In the genomic region with DNA sequence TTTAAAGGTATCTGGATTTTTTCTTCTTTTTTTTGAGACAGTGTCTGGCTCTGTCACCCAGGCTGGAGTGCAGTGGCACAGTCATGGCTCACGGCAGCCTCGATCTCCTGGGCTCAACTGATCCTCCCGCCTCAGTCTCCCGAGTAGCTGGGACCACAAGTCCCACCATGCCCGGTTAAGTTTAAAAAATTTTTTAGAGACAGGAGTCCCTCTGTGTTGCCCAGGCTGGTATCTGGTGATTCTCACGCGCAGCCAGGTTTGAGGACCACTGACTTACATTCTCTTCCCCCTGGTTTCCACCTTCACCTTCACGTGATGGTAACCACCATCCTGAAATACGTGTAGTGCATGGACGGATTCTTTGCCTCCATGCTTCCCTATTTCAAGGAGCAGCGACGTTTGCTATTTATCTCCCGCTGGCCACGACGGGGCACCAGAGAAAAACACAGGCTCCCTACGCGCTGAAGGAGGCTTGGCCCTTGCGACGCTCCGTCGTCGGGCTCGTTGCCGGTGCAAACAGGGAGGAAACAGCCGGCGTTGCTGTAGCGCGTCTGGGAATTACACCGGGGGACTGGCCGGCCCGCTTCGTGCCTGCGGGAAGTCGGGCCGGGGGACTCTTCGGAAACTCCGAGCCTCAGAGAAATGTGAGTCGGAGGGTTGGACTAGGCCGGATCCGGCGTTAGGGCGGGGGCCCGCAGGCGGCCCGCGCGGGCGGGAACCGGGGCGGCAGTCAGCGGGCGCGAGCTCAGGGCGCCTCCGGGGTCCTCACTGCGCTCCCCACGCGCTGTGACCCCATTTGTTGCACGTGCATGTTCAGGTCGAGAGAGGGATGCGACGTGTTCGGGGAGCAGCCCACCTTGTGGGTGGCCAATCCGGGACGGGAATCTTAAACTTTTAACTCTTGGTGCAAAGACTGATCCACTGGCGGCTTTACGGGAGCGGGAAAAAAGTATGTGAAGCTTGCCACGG, we compare ENCODE assay signal across 8 cellular contexts.
A peak's percentile ranks its signal among the peaks of the same experiment; 100 is the strongest.
DNase-seq lines count a peak whose midpoint lies in the region; ATAC-seq lines count a peak whose summit lies in the region.

A gene with protein sequence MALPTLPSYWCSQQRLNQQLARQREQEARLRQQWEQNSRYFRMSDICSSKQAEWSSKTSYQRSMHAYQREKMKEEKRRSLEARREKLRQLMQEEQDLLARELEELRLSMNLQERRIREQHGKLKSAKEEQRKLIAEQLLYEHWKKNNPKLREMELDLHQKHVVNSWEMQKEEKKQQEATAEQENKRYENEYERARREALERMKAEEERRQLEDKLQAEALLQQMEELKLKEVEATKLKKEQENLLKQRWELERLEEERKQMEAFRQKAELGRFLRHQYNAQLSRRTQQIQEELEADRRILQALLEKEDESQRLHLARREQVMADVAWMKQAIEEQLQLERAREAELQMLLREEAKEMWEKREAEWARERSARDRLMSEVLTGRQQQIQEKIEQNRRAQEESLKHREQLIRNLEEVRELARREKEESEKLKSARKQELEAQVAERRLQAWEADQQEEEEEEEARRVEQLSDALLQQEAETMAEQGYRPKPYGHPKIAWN (plus strand): TSS at position 492 of the 969 bp plus-strand sequence. CDS start 2,753 bp downstream, outside the sequence.

- peak; percentile 68 for ATAC-seq in HG03135 (IDR thresholded peaks at IDR 0.05; ENCODE audit: unreplicated experiment)

- peak; percentile 71 for DNase-seq in NCI-H1436 (lab: John Stamatoyannopoulos, UW)
- no peak for DNase-seq in NCI-H1436 treated with DMSO at 0.1 percent for 48 hours (lab: John Stamatoyannopoulos, UW)
- DNase-seq in NCI-H226 = peak; percentile 82
- DNase-seq in activated CD4-positive, CD25-positive, alpha-beta regulatory T cell (lab: John Stamatoyannopoulos, UW) = peak; percentile 23 to 63 (median 40)
- peak; percentile 78 for DNase-seq in central memory CD4-positive, alpha-beta T cell
- peak; percentile 89 for DNase-seq in iris pigment epithelial cell (ENCODE audit: low read depth)
- peak; percentile 55 to 57 for DNase-seq in stimulated activated CD4-positive, alpha-beta T cell treated with anti-CD3 and anti-CD28 coated beads, Interleukin-12 subunit alpha, Interleukin-12 subunit beta, amount 100 ng/mL, for 24 hours (ENCODE audit: low read depth in 2 of 2)
